Comparison of ENCODE assay signal across 8 cellular contexts in the genomic region with DNA sequence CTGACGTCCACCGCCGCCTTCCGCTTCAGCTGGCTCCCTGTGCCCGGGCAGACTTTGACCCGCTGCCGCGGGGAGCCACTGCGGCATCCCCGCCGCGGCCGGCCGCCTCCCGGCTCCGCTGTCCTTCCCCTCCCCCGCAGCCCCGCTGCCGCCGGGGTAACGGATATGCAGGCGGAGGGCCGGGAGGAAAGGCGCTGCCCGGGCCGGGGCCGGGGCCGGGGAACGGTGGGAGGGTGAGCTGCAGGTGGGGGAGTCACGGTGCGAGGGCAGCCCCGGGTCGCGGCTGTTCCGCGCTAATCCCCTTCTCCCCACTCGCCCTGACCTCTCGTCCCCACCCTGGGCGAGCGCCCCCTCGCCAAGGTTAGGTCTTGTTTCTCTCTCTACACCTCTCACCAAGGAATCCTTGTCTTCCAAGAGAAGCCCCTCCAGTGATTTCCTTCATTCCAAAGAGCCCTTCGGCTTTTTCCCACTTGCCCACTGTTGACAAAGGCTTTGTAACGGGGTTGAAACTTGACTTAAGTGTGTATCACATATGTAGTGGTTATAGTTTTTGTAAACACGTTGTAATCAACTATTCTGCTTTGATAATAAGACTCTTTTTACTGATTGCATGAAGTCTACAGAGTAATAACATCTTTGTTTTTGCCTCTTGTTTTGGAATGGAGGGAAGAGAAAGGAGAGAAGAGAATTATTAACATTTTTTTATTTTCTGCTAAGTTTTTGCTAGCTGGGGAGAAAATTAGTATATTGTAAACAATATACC. TPM values are rescaled to one million over a fixed set of nuclear protein-coding genes. Genes with fewer than 3 reads are reported as not detected.
DNase-seq lines count a peak whose midpoint lies in the region; ATAC-seq and TF ChIP-seq lines count a peak whose summit lies in the region.

No MANE protein-coding gene starts in this region.

- intact Hi-C loops in lower lobe of right lung (cut with DNase I): no loop called here

- peak overlapping the region; percentile 86 for H3K27ac ChIP-seq in lower lobe of right lung

- H3K36me3 ChIP-seq in lower lobe of right lung: no peaks in the 10 kb centered on the region

- TF ChIP-seq CTCF in lower lobe of right lung (IDR thresholded peaks at IDR 0.05): peak; percentile 18

- H3K4me1 ChIP-seq in lower lobe of right lung: peaks cover 43% of the 10 kb centered on the region

- peak overlapping the region; percentile 95 for H3K4me3 ChIP-seq in lower lobe of right lung

- DNase-seq in NCI-H1694 (lab: John Stamatoyannopoulos, UW) (peak; percentile 16), NCI-H1694 treated with DMSO at 0.1 percent for 48 hours (lab: John Stamatoyannopoulos, UW) (no peak), NCI-H1105 treated with DMSO at 0.1 percent for 48 hours (lab: John Stamatoyannopoulos, UW) (peak; percentile 73), dermis blood vessel endothelial cell (peak; percentile 58), lower lobe of right lung (peak; percentile 76)
- peak; percentile 41 for DNase-seq in activated CD4-positive, CD25-positive, alpha-beta regulatory T cell treated with anti-CD3 and anti-CD28 coated beads, Interleukin-2, amount 50 U/mL, for 16 hours (ENCODE audit: low read depth, low spot score)
- DNase-seq in stimulated activated CD8-positive, alpha-beta memory T cell treated with anti-CD3 and anti-CD28 coated beads, Interleukin-12 subunit alpha, Interleukin-12 subunit beta, amount 100 ng/mL, for 24 hours (ENCODE audit: extremely low read depth): peak; percentile 33

- ATAC-seq in HG02571 (IDR thresholded peaks at IDR 0.05; ENCODE audit: unreplicated experiment) (peak; percentile 39), lower lobe of right lung (peak; percentile 79 to 83)

- H3K9me3 ChIP-seq in lower lobe of right lung: no peaks in the 10 kb centered on the region

- no peaks in the 10 kb centered on the region for H3K27me3 ChIP-seq in lower lobe of right lung (ENCODE audit: low read depth)

RNA-seq across cellular contexts. Expression of a gene that starts 0.7 kb away (rescaled TPM):
- total RNA-seq in dermis blood vessel endothelial cell (26.0 and 34.9 TPM in 2 replicates), lower lobe of right lung (21.1 TPM)
